ENCODE assay signal across 8 cellular contexts in genomic region chr18:65091737-65092329, GRCh38.
DNase-seq lines count a peak whose midpoint lies in the region; ATAC-seq, FAIRE-seq and TF ChIP-seq lines count a peak whose summit lies in the region.

No MANE protein-coding gene starts in this region.

- peak; percentile 22 for TF ChIP-seq CTCF in HFF-Myc (IDR thresholded peaks at IDR 0.05; ENCODE audit: low read depth, low read length, missing control alignments)
- TF ChIP-seq CTCF in foreskin fibroblast (IDR thresholded peaks at IDR 0.05; ENCODE audit: low read depth, low read length), result peak; percentile 6

- intact Hi-C loops in aorta (cut with DNase I), result no loop called here
- intact Hi-C loops in naive thymus-derived CD4-positive, alpha-beta T cell (cut with micrococcal nuclease), result no loop called here

- FAIRE-seq in GM12891 (lab: Jason Lieb, UNC), result no peak

- no peak for TF ChIP-seq POLR2A in GM12891 (IDR thresholded peaks at IDR 0.05; ENCODE audit: low read depth, low read length)

- no peaks in the 10 kb centered on the region for H3K27me3 ChIP-seq in NT2/D1 (ENCODE audit: insufficient read depth, insufficient read length)
- no peaks in the 10 kb centered on the region for H3K27me3 ChIP-seq in aorta (ENCODE audit: control insufficient read depth in 1 of 2, insufficient read depth in 2 of 2, low read length in 1 of 2)
- H3K27me3 ChIP-seq in naive thymus-derived CD4-positive, alpha-beta T cell (ENCODE audit: control insufficient read depth in 2 of 2, insufficient read depth in 2 of 2, low read length in 2 of 2), result no peaks in the 10 kb centered on the region

- no peak for ATAC-seq in aorta (ENCODE audit: low FRiP score)
- no peak for ATAC-seq in naive thymus-derived CD4-positive, alpha-beta T cell

- H3K4me3 ChIP-seq in HFF-Myc (replicated peaks; ENCODE audit: low read depth, low read length) (no peak overlapping the region), NT2/D1 (ENCODE audit: insufficient read length, low read depth) (no peak overlapping the region), foreskin fibroblast (ENCODE audit: low read depth in 1 of 2, low read length in 2 of 2) (no peak overlapping the region), aorta (ENCODE audit: low read length in 2 of 2) (no peak overlapping the region)
- no peak overlapping the region for H3K4me3 ChIP-seq in naive thymus-derived CD4-positive, alpha-beta T cell (ENCODE audit: low read length)

- H3K9me3 ChIP-seq in NT2/D1 (ENCODE audit: insufficient read depth, low read length), result no peaks in the 10 kb centered on the region
- no peaks in the 10 kb centered on the region for H3K9me3 ChIP-seq in aorta (ENCODE audit: control insufficient read depth, low read length)
- no peaks in the 10 kb centered on the region for H3K9me3 ChIP-seq in naive thymus-derived CD4-positive, alpha-beta T cell (ENCODE audit: control insufficient read depth in 2 of 3, low read length in 3 of 3)

- no peaks in the 10 kb centered on the region for H3K27me3 Mint-ChIP-seq in naive thymus-derived CD4-positive, alpha-beta T cell

- H3K4me1 Mint-ChIP-seq in naive thymus-derived CD4-positive, alpha-beta T cell, result no peaks in the 10 kb centered on the region

- CTCF ChIA-PET in naive thymus-derived CD4-positive, alpha-beta T cell (lab: Charles Lee), result no interaction called here

- peaks cover 0 to 8% (median 2%) of the 10 kb centered on the region in 11 donors for H3K9me3 Mint-ChIP-seq in naive thymus-derived CD4-positive, alpha-beta T cell

- no peaks in the 10 kb centered on the region for H3K36me3 Mint-ChIP-seq in naive thymus-derived CD4-positive, alpha-beta T cell

- H3K4me3 Mint-ChIP-seq in naive thymus-derived CD4-positive, alpha-beta T cell, result no peak overlapping the region

- no peak overlapping the region for H3K27ac Mint-ChIP-seq in naive thymus-derived CD4-positive, alpha-beta T cell

- DNase-seq in D341Med (ENCODE audit: low spot score) (peak; percentile 43), HFF-Myc (ENCODE audit: extremely low read depth, low read depth) (no peak), NT2/D1 (ENCODE audit: low read depth, low spot score) (peak; percentile 3), foreskin fibroblast (peak in 1 of 2 donors; percentile 32), HCEC 1CT (no peak), GM12891 (ENCODE audit: insufficient read length, low spot score) (no peak), aorta (no peak)
- DNase-seq in naive thymus-derived CD4-positive, alpha-beta T cell, result no peak

- no peak overlapping the region for H3K9ac ChIP-seq in NT2/D1 (ENCODE audit: insufficient read length, low read depth)

- POLR2A ChIA-PET in naive thymus-derived CD4-positive, alpha-beta T cell (lab: Charles Lee), result no interaction called here

- WGBS in aorta, 2 donors, result 14 to 15% methylated on average over 4 of the region's 4 CpGs

- H3K4me1 ChIP-seq in NT2/D1 (ENCODE audit: insufficient read depth, insufficient read length) (no peaks in the 10 kb centered on the region), aorta (ENCODE audit: control insufficient read depth in 1 of 2, insufficient read depth in 2 of 2, low read length in 2 of 2) (no peaks in the 10 kb centered on the region)
- no peaks in the 10 kb centered on the region for H3K4me1 ChIP-seq in naive thymus-derived CD4-positive, alpha-beta T cell (ENCODE audit: control insufficient read depth in 2 of 2, insufficient read depth in 2 of 2, low read length in 2 of 2)

- no peak overlapping the region for H3K27ac ChIP-seq in aorta (ENCODE audit: low read depth in 1 of 2, low read length in 2 of 2)
- H3K27ac ChIP-seq in naive thymus-derived CD4-positive, alpha-beta T cell (ENCODE audit: low read depth, low read length), result no peak overlapping the region

- H3K36me3 ChIP-seq in NT2/D1 (ENCODE audit: insufficient read depth, insufficient read length, low read length) (no peaks in the 10 kb centered on the region), aorta (ENCODE audit: control insufficient read depth in 1 of 2, insufficient read depth in 2 of 2, low read length in 1 of 2) (no peaks in the 10 kb centered on the region)
- H3K36me3 ChIP-seq in naive thymus-derived CD4-positive, alpha-beta T cell (ENCODE audit: control insufficient read depth in 2 of 3, insufficient read depth in 3 of 3, low read length in 3 of 3), result no peaks in the 10 kb centered on the region

TF ChIP-seq in GM12891, 5 proteins besides CTCF, POLR2A, EP300 and RAD21:
- no peak for TF ChIP-seq SPI1 (IDR thresholded peaks at IDR 0.05; ENCODE audit: low read depth, low read length)
- no peak for TF ChIP-seq POU2F2 (IDR thresholded peaks at IDR 0.05; ENCODE audit: low read depth, low read length)
- no peak for TF ChIP-seq POLR2AphosphoS5 (IDR thresholded peaks at IDR 0.05; ENCODE audit: low read depth, low read length)
- no peak for TF ChIP-seq TAF1 (IDR thresholded peaks at IDR 0.05; ENCODE audit: low read depth, low read length)
- TF ChIP-seq PAX5 (IDR thresholded peaks at IDR 0.05; ENCODE audit: insufficient read depth, low read length, severe bottlenecking), result no peak

Comparison
In these comparisons a context has a peak if more than half of its experiments do, and no peak if none do; other contexts are left out.
1. DNase-seq: peak in D341Med (single experiment) and NT2/D1 (single experiment); none in HFF-Myc (single experiment), HCEC 1CT (single experiment), GM12891 (single experiment), aorta (0 of 2) and naive thymus-derived CD4-positive, alpha-beta T cell (0 of 9).